In genomic region chr2:20642026-20642971, GRCh38 we compare ENCODE assay signal across 8 cellular contexts. TPM values are rescaled to one million over a fixed set of nuclear protein-coding genes. Genes with fewer than 3 reads are reported as not detected.
DNase-seq lines count a peak whose midpoint lies in the region; ATAC-seq and TF ChIP-seq lines count a peak whose summit lies in the region.

No MANE protein-coding gene starts in this region.

- H3K27me3 Mint-ChIP-seq in activated naive CD4-positive, alpha-beta T cell treated with anti-CD3 and anti-CD28 coated beads for 36 hours (ENCODE audit: low read depth) = no peaks in the 10 kb centered on the region

- H3K27ac ChIP-seq in SJCRH30 = no peak overlapping the region
- peak overlapping the region; percentile 66 to 90 for H3K27ac ChIP-seq in prostate gland
- peak overlapping the region; percentile 72 to 97 for H3K27ac ChIP-seq in aorta (ENCODE audit: low read depth in 1 of 2, low read length in 2 of 2)

- no peak overlapping the region for H3K27ac Mint-ChIP-seq in activated naive CD4-positive, alpha-beta T cell treated with anti-CD3 and anti-CD28 coated beads for 36 hours

- DNase-seq in ELF-1 (ENCODE audit: low read depth, low spot score) (peak; percentile 93), SJCRH30 (peak; percentile 84 to 91), head of caudate nucleus (peak; percentile 66 to 93 (median 85)), prostate gland (ENCODE audit: low spot score) (peak; percentile 76), aorta (peak; percentile 88 to 94)
- DNase-seq in Jurkat, Clone E6-1 (ENCODE audit: low read depth, low spot score) = peak; percentile 38
- peak; percentile 73 for DNase-seq in activated naive CD4-positive, alpha-beta T cell treated with anti-CD3 and anti-CD28 coated beads for 36 hours

- ATAC-seq in GM21619 (IDR thresholded peaks at IDR 0.05; ENCODE audit: unreplicated experiment) = peak; percentile 96
- peak; percentile 92 for ATAC-seq in aorta (ENCODE audit: low FRiP score)

- no peak overlapping the region for H3K4me3 ChIP-seq in Jurkat, Clone E6-1 (ENCODE audit: low read length)
- H3K4me3 ChIP-seq in SJCRH30 (no peak overlapping the region), prostate gland (no peak overlapping the region), aorta (ENCODE audit: low read length in 2 of 2) (no peak overlapping the region)

- no peaks in the 10 kb centered on the region for H3K4me1 Mint-ChIP-seq in activated naive CD4-positive, alpha-beta T cell treated with anti-CD3 and anti-CD28 coated beads for 36 hours (ENCODE audit: low read depth)

- no peaks in the 10 kb centered on the region for H3K9me3 Mint-ChIP-seq in activated naive CD4-positive, alpha-beta T cell treated with anti-CD3 and anti-CD28 coated beads for 36 hours

- H3K36me3 Mint-ChIP-seq in activated naive CD4-positive, alpha-beta T cell treated with anti-CD3 and anti-CD28 coated beads for 36 hours (ENCODE audit: low read depth) = peaks cover 6% of the 10 kb centered on the region

- H3K4me1 ChIP-seq in SJCRH30 (peaks cover 6% of the 10 kb centered on the region), prostate gland (replicated peaks) (peaks cover 11% of the 10 kb centered on the region), aorta (ENCODE audit: control insufficient read depth in 1 of 2, insufficient read depth in 2 of 2, low read length in 2 of 2) (no peaks in the 10 kb centered on the region)

- H3K36me3 ChIP-seq in SJCRH30 (no peaks in the 10 kb centered on the region), prostate gland (no peaks in the 10 kb centered on the region), aorta (ENCODE audit: control insufficient read depth in 1 of 2, insufficient read depth in 2 of 2, low read length in 1 of 2) (peaks cover 0 to 3% of the 10 kb centered on the region in 2 donors)

- H3K27me3 ChIP-seq in SJCRH30 = no peaks in the 10 kb centered on the region
- no peaks in the 10 kb centered on the region for H3K27me3 ChIP-seq in prostate gland (replicated peaks; ENCODE audit: insufficient read depth)
- H3K27me3 ChIP-seq in aorta (ENCODE audit: control insufficient read depth in 1 of 2, insufficient read depth in 2 of 2, low read length in 1 of 2) = no peaks in the 10 kb centered on the region

- no peaks in the 10 kb centered on the region for H3K9me3 ChIP-seq in SJCRH30 (replicated peaks)
- H3K9me3 ChIP-seq in prostate gland = no peaks in the 10 kb centered on the region
- H3K9me3 ChIP-seq in aorta (ENCODE audit: control insufficient read depth, low read length) = no peaks in the 10 kb centered on the region

- CTCF ChIA-PET in activated naive CD4-positive, alpha-beta T cell treated with anti-CD3 and anti-CD28 coated beads for 36 hours (lab: Charles Lee) = interaction anchor here (0.6 to 5.8 kb wide), 24 partner anchors 8 to 317 kb away, joined by 3 to 63 read pairs (median 4); partner anchors contain the start of genes HS1BP3 and RHOB

- no peak for TF ChIP-seq POLR2A in prostate gland (IDR thresholded peaks at IDR 0.05)

- WGBS in prostate gland = 25% methylated on average over 21 of the region's 26 CpGs
- WGBS in aorta, 2 donors = 18 to 19% methylated on average over 26 of the region's 26 CpGs

- intact Hi-C loops in activated naive CD4-positive, alpha-beta T cell treated with anti-CD3 and anti-CD28 coated beads for 36 hours (cut with micrococcal nuclease) = loop anchor here (1.0 to 10.0 kb wide), 5 partner anchors 199 to 687 kb away; partner anchors contain the start of gene MATN3
- intact Hi-C loops in head of caudate nucleus (cut with DNase I) = loop anchor here (2.0 to 10.0 kb wide), 2 partner anchors 197 to 287 kb away; partner anchors contain the start of gene PUM2
- intact Hi-C loops in prostate gland (cut with DNase I) = loop anchor here (10.0 kb wide), 1 partner anchor 417 kb away; the partner anchor contains the start of gene SDC1
- intact Hi-C loops in aorta (cut with DNase I) = loop anchor here (2.0 to 5.0 kb wide), 3 partner anchors 203 to 290 kb away; partner anchors contain the start of gene PUM2 (in 1 of the 2)

- no peak overlapping the region for H3K4me3 Mint-ChIP-seq in activated naive CD4-positive, alpha-beta T cell treated with anti-CD3 and anti-CD28 coated beads for 36 hours

- peak; percentile 82 to 97 (median 96) for TF ChIP-seq CTCF in prostate gland (IDR thresholded peaks at IDR 0.05)

RNA-seq across cellular contexts. Expression of gene HS1BP3, which starts 8.6 kb away (rescaled TPM):
- polyA plus RNA-seq in Jurkat, Clone E6-1 (2012; ENCODE audit: insufficient read depth, insufficient read length) = 13.3 TPM
- 14.0 and 14.7 TPM in 2 replicates for total RNA-seq in SJCRH30 (2014; rRNA removed; shearing (Covaris generic))
- 1 to 10 TPM; 6.0 to 6.1 TPM for total RNA-seq in activated naive CD4-positive, alpha-beta T cell treated with anti-CD3 and anti-CD28 coated beads for 36 hours
- total RNA-seq in prostate gland (10 to 100 TPM; 29.9 to 39.4 TPM), aorta (10 to 100 TPM; 34.8 to 42.3 TPM)
- polyA plus RNA-seq in aorta = 10 to 100 TPM; 27.5 to 33.6 TPM

RNA-seq across cellular contexts. Expression of gene GDF7, which starts 24.6 kb away (rescaled TPM):
- polyA plus RNA-seq in Jurkat, Clone E6-1 (2012; ENCODE audit: insufficient read depth, insufficient read length) = 0.48 TPM
- 0.02 and 0.03 TPM in 2 replicates for total RNA-seq in SJCRH30 (2014; rRNA removed; shearing (Covaris generic))
- not detected for total RNA-seq in activated naive CD4-positive, alpha-beta T cell treated with anti-CD3 and anti-CD28 coated beads for 36 hours
- total RNA-seq in prostate gland (1 to 10 TPM; 3.3 to 7.0 TPM), aorta (10 to 100 TPM; 15.9 to 16.4 TPM)
- polyA plus RNA-seq in aorta = 10 to 100 TPM in 1 of 2 donors, 1 to 10 TPM in 1; 4.1 to 15.6 TPM

Comparison
In these comparisons a context has a peak if more than half of its experiments do, and no peak if none do; other contexts are left out.
1. DNase-seq: peak in every context shown above with its lines; median percentile 93 in ELF-1; 91 in aorta; 88 in SJCRH30; 85 in head of caudate nucleus; 76 in prostate gland; 73 in activated naive CD4-positive, alpha-beta T cell treated with anti-CD3 and anti-CD28 coated beads for 36 hours; 38 in Jurkat, Clone E6-1.